15 cellular contexts compared by ENCODE assay signal in the genomic region with DNA sequence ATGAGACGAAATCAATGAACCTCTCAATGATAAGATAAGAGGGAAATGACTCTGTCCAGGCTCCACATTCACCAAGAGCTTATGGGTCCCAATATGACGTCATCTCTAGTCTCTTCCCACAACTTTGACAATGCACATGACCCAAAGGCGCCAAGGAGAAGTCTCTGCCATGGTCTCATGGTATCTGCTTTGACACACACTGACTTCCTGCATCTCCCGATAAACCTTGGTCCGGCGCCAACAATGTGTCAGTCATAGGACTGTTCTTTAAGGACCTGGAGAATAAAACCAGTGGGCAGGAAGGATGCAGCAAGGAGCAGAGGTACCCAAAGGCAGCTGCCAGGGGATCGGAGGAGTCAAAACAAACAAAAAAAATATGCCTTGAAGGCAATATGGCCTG. TPM values are rescaled to one million over a fixed set of nuclear protein-coding genes. Genes with fewer than 3 reads are reported as not detected.
DNase-seq lines count a peak whose midpoint lies in the region; ATAC-seq and TF ChIP-seq lines count a peak whose summit lies in the region.
"Had no signal": no experiment of that assay in that cellular context is flagged by ENCODE, and none has a peak within 500 bp of the region (broad histone marks: within the 10 kb centered on the region; RNA-seq: fewer than 3 reads in every experiment).

No MANE protein-coding gene starts in this region.

- CTCF ChIA-PET in HEK293T (lab: Yijun Ruan, JAX), result interaction anchor here (1.3 kb wide), 1 partner anchor 22 kb away, joined by 4 read pairs; no protein-coding TSS in a partner anchor

- peak; percentile 40 for DNase-seq in BE2C
- DNase-seq in HEK293T (ENCODE audit: extremely low spot score), result no peak
- DNase-seq in erythroblast (lab: John Stamatoyannopoulos, UW), result peak; percentile 22 to 53
- no peak for DNase-seq in central memory CD4-positive, alpha-beta T cell
- no peak for DNase-seq in GM10266 (ENCODE audit: extremely low spot score)
- no peak for DNase-seq in NCI-H748 treated with DMSO at 0.1 percent for 48 hours (lab: John Stamatoyannopoulos, UW)
- DNase-seq in dorsolateral prefrontal cortex, result no peak
- DNase-seq: activated CD4-positive, alpha-beta T cell treated with anti-CD3 and anti-CD28 coated beads, Interleukin-2, amount 50 U/mL, for 48 hours; activated T-cell treated with anti-CD3 and anti-CD28 coated beads, Interleukin-2, amount 50 U/mL, for 72 hours; AML-193; DMS79 treated with DMSO at 0.1 percent for 48 hours; glutamatergic neuron; NCI-H2107; retina had no signal

- no peak for TF ChIP-seq POLR2A in erythroblast (IDR thresholded peaks at IDR 0.05; ENCODE audit: low read length)

- H3K27me3 ChIP-seq in BE2C (no peaks in the 10 kb centered on the region), dorsolateral prefrontal cortex (no peaks in the 10 kb centered on the region)

- H3K36me3 ChIP-seq in BE2C, result no peaks in the 10 kb centered on the region

- intact Hi-C loops in dorsolateral prefrontal cortex (cut with DNase I), result no loop called here

- no peaks in the 10 kb centered on the region for H3K4me1 ChIP-seq in BE2C

- POLR2A ChIA-PET in HEK293T (lab: Yijun Ruan, JAX), result no interaction called here

- H3K4me3 ChIP-seq in BE2C (ENCODE audit: low read depth, low read length), result no peak overlapping the region
- H3K4me3 ChIP-seq in dorsolateral prefrontal cortex, result no peak overlapping the region

- no peak for TF ChIP-seq CTCF in BE2C (IDR thresholded peaks at IDR 0.05; ENCODE audit: low read depth, low read length)
- TF ChIP-seq CTCF in GM10266 (IDR thresholded peaks at IDR 0.05; ENCODE audit: control insufficient read depth, insufficient read depth, low read depth, missing control alignments), result no peak
- TF ChIP-seq CTCF in dorsolateral prefrontal cortex (IDR thresholded peaks at IDR 0.05 in 54 of 56, conservative IDR thresholded peaks at IDR 0.05 in 2 of 56; ENCODE audit: low read depth in 1 of 56, partially characterized antibody in 56 of 56), result no peak

- ATAC-seq in SK-N-SH treated with all-trans-retinoic acid at 6 μM for 48 hours, result no peak; the same call in 2 of the 3 replicates
- ATAC-seq: activated T-cell treated with anti-CD3 and anti-CD28 coated beads, Interleukin-2, amount 50 U/mL, for 72 hours had no signal

- H3K9me3 ChIP-seq in BE2C, result no peaks in the 10 kb centered on the region

- H3K27ac ChIP-seq in dorsolateral prefrontal cortex, result no peak overlapping the region

TF ChIP-seq in HEK293T, 16 proteins besides CTCF, POLR2A, EP300 and RAD21:
- TF ChIP-seq FOXK2 (IDR thresholded peaks at IDR 0.05), result no peak
- TF ChIP-seq, protein P1, sequence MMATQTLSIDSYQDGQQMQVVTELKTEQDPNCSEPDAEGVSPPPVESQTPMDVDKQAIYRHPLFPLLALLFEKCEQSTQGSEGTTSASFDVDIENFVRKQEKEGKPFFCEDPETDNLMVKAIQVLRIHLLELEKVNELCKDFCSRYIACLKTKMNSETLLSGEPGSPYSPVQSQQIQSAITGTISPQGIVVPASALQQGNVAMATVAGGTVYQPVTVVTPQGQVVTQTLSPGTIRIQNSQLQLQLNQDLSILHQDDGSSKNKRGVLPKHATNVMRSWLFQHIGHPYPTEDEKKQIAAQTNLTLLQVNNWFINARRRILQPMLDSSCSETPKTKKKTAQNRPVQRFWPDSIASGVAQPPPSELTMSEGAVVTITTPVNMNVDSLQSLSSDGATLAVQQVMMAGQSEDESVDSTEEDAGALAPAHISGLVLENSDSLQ (IDR thresholded peaks at IDR 0.05), result peak; percentile 67
- TF ChIP-seq NFRKB (IDR thresholded peaks at IDR 0.05), result no peak
TF ChIP-seq in HEK293T: peak in this region for 1.

TF ChIP-seq in SK-N-SH treated with all-trans-retinoic acid at 6 μM for 48 hours, 23 proteins besides CTCF, POLR2A, EP300 and RAD21:
- TF ChIP-seq PPARA (CRISPR knock-in tag; IDR thresholded peaks at IDR 0.05; ENCODE audit: borderline replicate concordance), result no peak
- TF ChIP-seq, protein P2, sequence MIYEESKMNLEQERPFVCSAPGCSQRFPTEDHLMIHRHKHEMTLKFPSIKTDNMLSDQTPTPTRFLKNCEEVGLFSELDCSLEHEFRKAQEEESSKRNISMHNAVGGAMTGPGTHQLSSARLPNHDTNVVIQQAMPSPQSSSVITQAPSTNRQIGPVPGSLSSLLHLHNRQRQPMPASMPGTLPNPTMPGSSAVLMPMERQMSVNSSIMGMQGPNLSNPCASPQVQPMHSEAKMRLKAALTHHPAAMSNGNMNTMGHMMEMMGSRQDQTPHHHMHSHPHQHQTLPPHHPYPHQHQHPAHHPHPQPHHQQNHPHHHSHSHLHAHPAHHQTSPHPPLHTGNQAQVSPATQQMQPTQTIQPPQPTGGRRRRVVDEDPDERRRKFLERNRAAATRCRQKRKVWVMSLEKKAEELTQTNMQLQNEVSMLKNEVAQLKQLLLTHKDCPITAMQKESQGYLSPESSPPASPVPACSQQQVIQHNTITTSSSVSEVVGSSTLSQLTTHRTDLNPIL (CRISPR knock-in tag; IDR thresholded peaks at IDR 0.05; ENCODE audit: low read depth), result 0 out of 2 replicates have a peak, but pooled peaks have one; percentile 8
- TF ChIP-seq, protein P3, sequence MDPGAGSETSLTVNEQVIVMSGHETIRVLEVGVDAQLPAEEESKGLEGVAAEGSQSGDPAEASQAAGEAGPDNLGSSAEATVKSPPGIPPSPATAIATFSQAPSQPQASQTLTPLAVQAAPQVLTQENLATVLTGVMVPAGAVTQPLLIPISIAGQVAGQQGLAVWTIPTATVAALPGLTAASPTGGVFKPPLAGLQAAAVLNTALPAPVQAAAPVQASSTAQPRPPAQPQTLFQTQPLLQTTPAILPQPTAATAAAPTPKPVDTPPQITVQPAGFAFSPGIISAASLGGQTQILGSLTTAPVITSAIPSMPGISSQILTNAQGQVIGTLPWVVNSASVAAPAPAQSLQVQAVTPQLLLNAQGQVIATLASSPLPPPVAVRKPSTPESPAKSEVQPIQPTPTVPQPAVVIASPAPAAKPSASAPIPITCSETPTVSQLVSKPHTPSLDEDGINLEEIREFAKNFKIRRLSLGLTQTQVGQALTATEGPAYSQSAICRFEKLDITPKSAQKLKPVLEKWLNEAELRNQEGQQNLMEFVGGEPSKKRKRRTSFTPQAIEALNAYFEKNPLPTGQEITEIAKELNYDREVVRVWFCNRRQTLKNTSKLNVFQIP (CRISPR knock-in tag; IDR thresholded peaks at IDR 0.05; ENCODE audit: borderline replicate concordance, low read depth), result no peak
TF ChIP-seq in SK-N-SH treated with all-trans-retinoic acid at 6 μM for 48 hours: peak in this region for 1.

RNA-seq across cellular contexts. Expression of a gene that starts 46.9 kb away (rescaled TPM):
- polyA plus RNA-seq in BE2C (2012; ENCODE audit: insufficient read depth, insufficient read length, low read depth), result 47.7 TPM
- 1 to 10 TPM; 1.6 to 8.6 (median 3.9) TPM for total RNA-seq in dorsolateral prefrontal cortex
- total RNA-seq: activated T-cell treated with anti-CD3 and anti-CD28 coated beads, Interleukin-2, amount 50 U/mL, for 72 hours had no signal

Comparison
In these comparisons a context has a peak if more than half of its experiments do, and no peak if none do; other contexts are left out.
1. DNase-seq: peak in BE2C (single experiment) and erythroblast (2 of 2); none in HEK293T (single experiment), central memory CD4-positive, alpha-beta T cell (single experiment), GM10266 (single experiment), NCI-H748 treated with DMSO at 0.1 percent for 48 hours (single experiment) and dorsolateral prefrontal cortex (0 of 10).